8 cellular contexts compared by ENCODE assay signal in genomic region chr3:197665142-197665491, GRCh38.
A peak's percentile ranks its signal among the peaks of the same experiment; 100 is the strongest.
DNase-seq lines count a peak whose midpoint lies in the region; ATAC-seq and TF ChIP-seq lines count a peak whose summit lies in the region.
"Not testable (repeated sequence)": the region's sequence is repeated elsewhere in the genome, so short reads cannot be mapped to it uniquely, and the experiment has no call there.

No MANE protein-coding gene starts in this region.

- peak overlapping the region; percentile 47 for H3K4me3 Mint-ChIP-seq in activated CD4-positive, alpha-beta T cell treated with anti-CD3 and anti-CD28 coated beads, Interleukin-2, amount 10 ng/mL, durations not matched to agents 24 days and 14 days
- peak overlapping the region; percentile 56 for H3K4me3 Mint-ChIP-seq in stimulated activated naive CD8-positive, alpha-beta T cell treated with anti-CD3 and anti-CD28 coated beads, Interleukin-15, Interleukin-2, amounts not matched to agents 100 ng/mL and 50 ng/mL, for 24 hours

- H3K36me3 Mint-ChIP-seq in activated CD4-positive, alpha-beta T cell treated with anti-CD3 and anti-CD28 coated beads, Interleukin-2, amount 10 ng/mL, durations not matched to agents 24 days and 14 days (ENCODE audit: low read depth); stimulated activated naive CD8-positive, alpha-beta T cell treated with anti-CD3 and anti-CD28 coated beads, Interleukin-15, Interleukin-2, amounts not matched to agents 100 ng/mL and 50 ng/mL, for 24 hours (ENCODE audit: low read depth): not testable (repeated sequence)

- H3K4me3 ChIP-seq in DOHH2 (ENCODE audit: low read length) (peak overlapping the region; percentile 63), coronary artery (peak overlapping the region; percentile 66), lower lobe of right lung (peak overlapping the region; percentile 40)

- H3K27ac Mint-ChIP-seq in activated CD4-positive, alpha-beta T cell treated with anti-CD3 and anti-CD28 coated beads, Interleukin-2, amount 10 ng/mL, durations not matched to agents 24 days and 14 days; stimulated activated naive CD8-positive, alpha-beta T cell treated with anti-CD3 and anti-CD28 coated beads, Interleukin-15, Interleukin-2, amounts not matched to agents 100 ng/mL and 50 ng/mL, for 24 hours: not testable (repeated sequence)

- ATAC-seq in GM19455 (IDR thresholded peaks at IDR 0.05; ENCODE audit: unreplicated experiment) (peak; percentile 93), HG02840 (IDR thresholded peaks at IDR 0.05; ENCODE audit: low FRiP score, unreplicated experiment) (peak; percentile 62), HG03565 (IDR thresholded peaks at IDR 0.05; ENCODE audit: unreplicated experiment) (peak; percentile 79), lower lobe of right lung (peak; percentile 95 to 96)

- not testable (repeated sequence) for TF ChIP-seq CTCF in DOHH2 (IDR thresholded peaks at IDR 0.05; ENCODE audit: low read depth, low read length, poor library complexity, severe bottlenecking); coronary artery (IDR thresholded peaks at IDR 0.05); lower lobe of right lung (IDR thresholded peaks at IDR 0.05)

- H3F3A ChIP-seq in DOHH2 (ENCODE audit: control insufficient read depth, insufficient read depth): peaks cover 12% of the 10 kb centered on the region; the same call in 1 of the 2 replicates

- peaks cover 25% of the 10 kb centered on the region for H3K4me1 ChIP-seq in DOHH2 (ENCODE audit: control insufficient read depth, low read length)
- not testable (repeated sequence) for H3K4me1 ChIP-seq in lower lobe of right lung

- H3K9me3 Mint-ChIP-seq in activated CD4-positive, alpha-beta T cell treated with anti-CD3 and anti-CD28 coated beads, Interleukin-2, amount 10 ng/mL, durations not matched to agents 24 days and 14 days; stimulated activated naive CD8-positive, alpha-beta T cell treated with anti-CD3 and anti-CD28 coated beads, Interleukin-15, Interleukin-2, amounts not matched to agents 100 ng/mL and 50 ng/mL, for 24 hours: not testable (repeated sequence)

- H3K36me3 ChIP-seq in DOHH2 (ENCODE audit: control insufficient read depth, low read length); lower lobe of right lung: not testable (repeated sequence)

- peak overlapping the region; percentile 72 for H3K4me2 ChIP-seq in DOHH2 (ENCODE audit: low read length)

- H3K4me1 Mint-ChIP-seq in activated CD4-positive, alpha-beta T cell treated with anti-CD3 and anti-CD28 coated beads, Interleukin-2, amount 10 ng/mL, durations not matched to agents 24 days and 14 days; stimulated activated naive CD8-positive, alpha-beta T cell treated with anti-CD3 and anti-CD28 coated beads, Interleukin-15, Interleukin-2, amounts not matched to agents 100 ng/mL and 50 ng/mL, for 24 hours (ENCODE audit: low read depth): not testable (repeated sequence)

- intact Hi-C loops in activated CD4-positive, alpha-beta T cell treated with anti-CD3 and anti-CD28 coated beads, Interleukin-2, amount 10 ng/mL, durations not matched to agents 24 days and 14 days (cut with micrococcal nuclease); lower lobe of right lung (cut with DNase I): not testable (repeated sequence)

- peak overlapping the region; percentile 50 for H3K27ac ChIP-seq in DOHH2 (ENCODE audit: low read depth, low read length)
- H3K27ac ChIP-seq in coronary artery, lower lobe of right lung: not testable (repeated sequence)

- H3K9me3 ChIP-seq in DOHH2 (ENCODE audit: control insufficient read depth, insufficient read depth, low read length); lower lobe of right lung: not testable (repeated sequence)

- H3K27me3 ChIP-seq in DOHH2 (ENCODE audit: control insufficient read depth, low read length); lower lobe of right lung (ENCODE audit: low read depth): not testable (repeated sequence)

- H3K9me2 ChIP-seq in DOHH2 (replicated peaks; ENCODE audit: control insufficient read depth, low read length): not testable (repeated sequence)

- H3K79me2 ChIP-seq in DOHH2 (ENCODE audit: control insufficient read depth, low read length): not testable (repeated sequence)

- H4K20me1 ChIP-seq in DOHH2 (ENCODE audit: control insufficient read depth, insufficient read depth, low read depth, low read length): not testable (repeated sequence)

- DNase-seq in activated CD4-positive, alpha-beta T cell treated with anti-CD3 and anti-CD28 coated beads, Interleukin-2, amount 10 ng/mL, durations not matched to agents 24 days and 14 days; coronary artery (ENCODE audit: low spot score); lower lobe of right lung: not testable (repeated sequence)

- not testable (repeated sequence) for H3K27me3 Mint-ChIP-seq in activated CD4-positive, alpha-beta T cell treated with anti-CD3 and anti-CD28 coated beads, Interleukin-2, amount 10 ng/mL, durations not matched to agents 24 days and 14 days; stimulated activated naive CD8-positive, alpha-beta T cell treated with anti-CD3 and anti-CD28 coated beads, Interleukin-15, Interleukin-2, amounts not matched to agents 100 ng/mL and 50 ng/mL, for 24 hours
